Comparison of ENCODE assay signal across 22 cellular contexts in genomic region chr7:132059141-132059540, GRCh38.
DNase-seq lines count a peak whose midpoint lies in the region; ATAC-seq and TF ChIP-seq lines count a peak whose summit lies in the region.
"Had no signal": no experiment of that assay in that cellular context is flagged by ENCODE, and none has a peak within 500 bp of the region (broad histone marks: within the 10 kb centered on the region; RNA-seq: fewer than 3 reads in every experiment).

No MANE protein-coding gene starts in this region.

- no peak overlapping the region for H3K27ac Mint-ChIP-seq in activated CD4-positive, alpha-beta T cell treated with anti-CD3 and anti-CD28 coated beads for 36 hours
- H3K27ac Mint-ChIP-seq: activated T-helper 1 cell treated with anti-CD3 and anti-CD28 coated beads, Interleukin-12 subunit alpha, Interleukin-12 subunit beta, Interleukin-2, Interleukin-4 antibody, amounts not matched to agents 30 ng/mL and 10 ng/mL and 1 ng/mL, durations not matched to agents 14 hours and 24 hours and 36 hours; naive thymus-derived CD8-positive, alpha-beta T cell had no signal

- TF ChIP-seq POLR2A in transverse colon (IDR thresholded peaks at IDR 0.05), result no peak
- TF ChIP-seq POLR2A in esophagus squamous epithelium (IDR thresholded peaks at IDR 0.05), result no peak

- intact Hi-C loops in activated CD4-positive, alpha-beta T cell treated with anti-CD3 and anti-CD28 coated beads for 36 hours (cut with DNase I, micrococcal nuclease), result no loop called here
- intact Hi-C loops in transverse colon (cut with DNase I; ENCODE audit: low total_unique reads), result no loop called here
- intact Hi-C loops in esophagus squamous epithelium (cut with DNase I), result no loop called here

- H3K9me3 ChIP-seq in transverse colon (no peaks in the 10 kb centered on the region), esophagus squamous epithelium (no peaks in the 10 kb centered on the region)
- H3K9me3 ChIP-seq: lower lobe of right lung, thoracic aorta had no signal

- no peak for TF ChIP-seq EP300 in transverse colon (IDR thresholded peaks at IDR 0.05; ENCODE audit: low read depth)

- POLR2A ChIA-PET in activated CD4-positive, alpha-beta T cell treated with anti-CD3 and anti-CD28 coated beads for 36 hours (lab: Charles Lee), result no interaction called here

- no peak overlapping the region for H3K4me3 Mint-ChIP-seq in activated CD4-positive, alpha-beta T cell treated with anti-CD3 and anti-CD28 coated beads for 36 hours
- H3K4me3 Mint-ChIP-seq: activated T-helper 1 cell treated with anti-CD3 and anti-CD28 coated beads, Interleukin-12 subunit alpha, Interleukin-12 subunit beta, Interleukin-2, Interleukin-4 antibody, amounts not matched to agents 30 ng/mL and 10 ng/mL and 1 ng/mL, durations not matched to agents 14 hours and 24 hours and 36 hours; naive thymus-derived CD8-positive, alpha-beta T cell had no signal

- H3K4me1 ChIP-seq in transverse colon (no peaks in the 10 kb centered on the region), esophagus squamous epithelium (no peaks in the 10 kb centered on the region)
- H3K4me1 ChIP-seq: lower lobe of right lung, parathyroid adenoma had no signal

- H3K4me3 ChIP-seq in transverse colon (no peak overlapping the region), esophagus squamous epithelium (no peak overlapping the region)
- H3K4me3 ChIP-seq: lower lobe of right lung, thoracic aorta had no signal

- in situ Hi-C loops in transverse colon (cut with MboI; ENCODE audit: low pct_ligation_motif_present in 1 of 4, low pct_unique_long_range_greater_than_20kb in 1 of 4, low sequenced_read_pairs in 3 of 4), result no loop called here

- peak; percentile 49 for ATAC-seq in activated CD4-positive, alpha-beta T cell treated with anti-CD3 and anti-CD28 coated beads for 36 hours
- peak; percentile 77 for ATAC-seq in GM21447 (IDR thresholded peaks at IDR 0.05; ENCODE audit: unreplicated experiment)
- ATAC-seq in HG03342 (IDR thresholded peaks at IDR 0.05; ENCODE audit: unreplicated experiment), result peak; percentile 68
- ATAC-seq: lower lobe of right lung; naive thymus-derived CD8-positive, alpha-beta T cell had no signal

- H3K27me3 ChIP-seq in transverse colon (no peaks in the 10 kb centered on the region), esophagus squamous epithelium (no peaks in the 10 kb centered on the region)

- peaks cover 4% of the 10 kb centered on the region for H3K27me3 Mint-ChIP-seq in activated CD4-positive, alpha-beta T cell treated with anti-CD3 and anti-CD28 coated beads for 36 hours

- CTCF ChIA-PET in activated CD4-positive, alpha-beta T cell treated with anti-CD3 and anti-CD28 coated beads for 36 hours (lab: Charles Lee), result interaction anchor here (0.9 kb wide), 1 partner anchor 12 kb away, joined by 3 read pairs; no protein-coding TSS in a partner anchor

- no peaks in the 10 kb centered on the region for H3K4me1 Mint-ChIP-seq in activated CD4-positive, alpha-beta T cell treated with anti-CD3 and anti-CD28 coated beads for 36 hours
- H3K4me1 Mint-ChIP-seq: naive thymus-derived CD8-positive, alpha-beta T cell had no signal

- no peaks in the 10 kb centered on the region for H3K9me3 Mint-ChIP-seq in activated CD4-positive, alpha-beta T cell treated with anti-CD3 and anti-CD28 coated beads for 36 hours (ENCODE audit: low read depth)
- H3K9me3 Mint-ChIP-seq: activated T-helper 1 cell treated with anti-CD3 and anti-CD28 coated beads, Interleukin-12 subunit alpha, Interleukin-12 subunit beta, Interleukin-2, Interleukin-4 antibody, amounts not matched to agents 30 ng/mL and 10 ng/mL and 1 ng/mL, durations not matched to agents 14 hours and 24 hours and 36 hours had no signal

- no peaks in the 10 kb centered on the region for H3K36me3 Mint-ChIP-seq in activated CD4-positive, alpha-beta T cell treated with anti-CD3 and anti-CD28 coated beads for 36 hours (ENCODE audit: low read depth)

- TF ChIP-seq CTCF in transverse colon (IDR thresholded peaks at IDR 0.05) (no peak), esophagus squamous epithelium (IDR thresholded peaks at IDR 0.05) (no peak)

- 73 to 75% methylated on average over 3 to 4 of the region's 4 CpGs for WGBS in transverse colon (ENCODE audit: low coverage in 1 of 2), 2 donors
- 48 to 57% methylated on average over 4 of the region's 4 CpGs for WGBS in esophagus squamous epithelium, 2 donors

- H3K27ac ChIP-seq in transverse colon (no peak overlapping the region), esophagus squamous epithelium (no peak overlapping the region)
- H3K27ac ChIP-seq: 22Rv1, lower lobe of right lung, parathyroid adenoma, thoracic aorta had no signal

- H3K36me3 ChIP-seq in transverse colon (no peaks in the 10 kb centered on the region), esophagus squamous epithelium (no peaks in the 10 kb centered on the region)
- H3K36me3 ChIP-seq: lower lobe of right lung, thoracic aorta had no signal

- DNase-seq in activated CD4-positive, alpha-beta T cell treated with anti-CD3 and anti-CD28 coated beads for 36 hours, result peak; percentile 14
- DNase-seq in activated CD4-positive, alpha-beta T cell treated with anti-CD3 and anti-CD28 coated beads, Interleukin-2, amount 50 U/mL, for 4 hours, result no peak
- DNase-seq in islet precursor cell, result peak; percentile 4
- no peak for DNase-seq in transverse colon
- no peak for DNase-seq in esophagus squamous epithelium (lab: John Stamatoyannopoulos, UW)
- DNase-seq in NCI-H1105 treated with DMSO at 0.1 percent for 48 hours (lab: John Stamatoyannopoulos, UW), result no peak
- DNase-seq: activated CD4-positive, alpha-beta T cell treated with anti-CD3 and anti-CD28 coated beads, Interleukin-2, amount 50 U/mL, for 1 hour; amniotic stem cell; caudate nucleus; effector CD4-positive, alpha-beta T cell; lower lobe of right lung; naive thymus-derived CD8-positive, alpha-beta T cell; NCI-H146; NCI-H345; RPMI8226; stimulated activated CD4-positive, alpha-beta T cell treated with anti-CD3 and anti-CD28 coated beads, Interleukin-4, amount 100 ng/mL, for 24 hours had no signal

Comparison
In these comparisons a context has a peak if more than half of its experiments do, and no peak if none do; other contexts are left out.
1. DNase-seq: peak in activated CD4-positive, alpha-beta T cell treated with anti-CD3 and anti-CD28 coated beads for 36 hours (single experiment) and islet precursor cell (single experiment); none in activated CD4-positive, alpha-beta T cell treated with anti-CD3 and anti-CD28 coated beads, Interleukin-2, amount 50 U/mL, for 4 hours (0 of 2), transverse colon (single experiment), esophagus squamous epithelium (single experiment) and NCI-H1105 treated with DMSO at 0.1 percent for 48 hours (single experiment).
2. Peak in every context shown above with its lines, with median percentiles within 50 percentile points of each other: ATAC-seq.